Comparison of ENCODE assay signal across 9 cellular contexts in genomic region chr5:95883185-95884020, GRCh38.
A peak's percentile ranks its signal among the peaks of the same experiment; 100 is the strongest.
DNase-seq lines count a peak whose midpoint lies in the region; ATAC-seq, FAIRE-seq and TF ChIP-seq lines count a peak whose summit lies in the region.
"Had no signal": no experiment of that assay in that cellular context is flagged by ENCODE, and none has a peak within 500 bp of the region (broad histone marks: within the 10 kb centered on the region; RNA-seq: fewer than 3 reads in every experiment).

No MANE protein-coding gene starts in this region.

- no peak for TF ChIP-seq CTCF in hepatocyte (IDR thresholded peaks at IDR 0.05; ENCODE audit: poor library complexity)

- H3K27ac ChIP-seq in hepatocyte: peak overlapping the region; percentile 17
- H3K27ac ChIP-seq in Karpas-422 (ENCODE audit: low read length): no peak overlapping the region
- H3K27ac ChIP-seq: KMS-11 had no signal

- 77% methylated on average over 4 of the region's 4 CpGs for WGBS in hepatocyte (ENCODE audit: low lambda C conversion rate, missing lambda C conversion rate)

- peak; percentile 20 for FAIRE-seq in GM12891 (lab: Jason Lieb, UNC)

- H2AFZ ChIP-seq in hepatocyte (no peak overlapping the region), Karpas-422 (ENCODE audit: low read length) (no peak overlapping the region)

- H3K4me2 ChIP-seq in hepatocyte (no peak overlapping the region), Karpas-422 (ENCODE audit: low read depth, low read length, poor library complexity, severe bottlenecking) (no peak overlapping the region)
- H3K4me2 ChIP-seq: KMS-11 had no signal

- no peaks in the 10 kb centered on the region for H3K9me2 ChIP-seq in hepatocyte (replicated peaks; ENCODE audit: insufficient read depth)
- H3K9me2 ChIP-seq in Karpas-422 (replicated peaks; ENCODE audit: insufficient read depth, low read length): no peaks in the 10 kb centered on the region

- H3K4me1 ChIP-seq in hepatocyte (ENCODE audit: insufficient read depth) (peaks cover 28% of the 10 kb centered on the region), Karpas-422 (ENCODE audit: low read length) (no peaks in the 10 kb centered on the region)

- TF ChIP-seq POLR2A in GM12891 (IDR thresholded peaks at IDR 0.05; ENCODE audit: low read depth, low read length): 0 out of 2 replicates have a peak, but pooled peaks have one; percentile 34

- H3K79me2 ChIP-seq in hepatocyte (no peaks in the 10 kb centered on the region), Karpas-422 (ENCODE audit: low read length) (no peaks in the 10 kb centered on the region)

- H3K27me3 ChIP-seq in hepatocyte (no peaks in the 10 kb centered on the region), Karpas-422 (ENCODE audit: low read length) (no peaks in the 10 kb centered on the region)

- no peaks in the 10 kb centered on the region for H4K20me1 ChIP-seq in hepatocyte (ENCODE audit: insufficient read depth, poor library complexity, severe bottlenecking)
- H4K20me1 ChIP-seq in Karpas-422 (ENCODE audit: insufficient read depth, low read depth, low read length): no peaks in the 10 kb centered on the region

- H3K9me3 ChIP-seq in hepatocyte (ENCODE audit: low read depth) (no peaks in the 10 kb centered on the region), Karpas-422 (ENCODE audit: low read length) (no peaks in the 10 kb centered on the region)

- H3K4me3 ChIP-seq in hepatocyte (no peak overlapping the region), Karpas-422 (ENCODE audit: low read length) (no peak overlapping the region)

- H3K9ac ChIP-seq in Karpas-422 (ENCODE audit: low read length): no peak overlapping the region
- H3K9ac ChIP-seq: KMS-11 had no signal

- ATAC-seq in GM21515 (IDR thresholded peaks at IDR 0.05; ENCODE audit: unreplicated experiment): peak; percentile 45
- peak; percentile 59 for ATAC-seq in HG03432 (IDR thresholded peaks at IDR 0.05; ENCODE audit: unreplicated experiment)
- no peak for ATAC-seq in GM19328 (IDR thresholded peaks at IDR 0.05; ENCODE audit: unreplicated experiment)

- DNase-seq in GM12891 (ENCODE audit: insufficient read length, low spot score) (no peak), hepatocyte (ENCODE audit: low spot score) (no peak), NCI-H2029 treated with DMSO at 0.1 percent for 48 hours (lab: John Stamatoyannopoulos, UW) (no peak), cardiac septum (ENCODE audit: low spot score) (no peak), Karpas-422 (no peak)

- H3K36me3 ChIP-seq in hepatocyte (replicated peaks; ENCODE audit: insufficient read depth, low read depth) (no peaks in the 10 kb centered on the region), Karpas-422 (ENCODE audit: insufficient read depth, low read length) (no peaks in the 10 kb centered on the region)

- intact Hi-C loops in cardiac septum (cut with DNase I): no loop called here

TF ChIP-seq in GM12891, 5 proteins besides CTCF, POLR2A, EP300 and RAD21:
- TF ChIP-seq PAX5 (IDR thresholded peaks at IDR 0.05; ENCODE audit: insufficient read depth, low read length, severe bottlenecking) (no peak), POU2F2 (IDR thresholded peaks at IDR 0.05; ENCODE audit: low read depth, low read length) (no peak), SPI1 (IDR thresholded peaks at IDR 0.05; ENCODE audit: low read depth, low read length) (no peak), TAF1 (IDR thresholded peaks at IDR 0.05; ENCODE audit: low read depth, low read length) (no peak), POLR2AphosphoS5 (IDR thresholded peaks at IDR 0.05; ENCODE audit: low read depth, low read length) (no peak; the same call in 1 of the 2 replicates)
